ENCODE assay signal across 19 cellular contexts in the genomic region with DNA sequence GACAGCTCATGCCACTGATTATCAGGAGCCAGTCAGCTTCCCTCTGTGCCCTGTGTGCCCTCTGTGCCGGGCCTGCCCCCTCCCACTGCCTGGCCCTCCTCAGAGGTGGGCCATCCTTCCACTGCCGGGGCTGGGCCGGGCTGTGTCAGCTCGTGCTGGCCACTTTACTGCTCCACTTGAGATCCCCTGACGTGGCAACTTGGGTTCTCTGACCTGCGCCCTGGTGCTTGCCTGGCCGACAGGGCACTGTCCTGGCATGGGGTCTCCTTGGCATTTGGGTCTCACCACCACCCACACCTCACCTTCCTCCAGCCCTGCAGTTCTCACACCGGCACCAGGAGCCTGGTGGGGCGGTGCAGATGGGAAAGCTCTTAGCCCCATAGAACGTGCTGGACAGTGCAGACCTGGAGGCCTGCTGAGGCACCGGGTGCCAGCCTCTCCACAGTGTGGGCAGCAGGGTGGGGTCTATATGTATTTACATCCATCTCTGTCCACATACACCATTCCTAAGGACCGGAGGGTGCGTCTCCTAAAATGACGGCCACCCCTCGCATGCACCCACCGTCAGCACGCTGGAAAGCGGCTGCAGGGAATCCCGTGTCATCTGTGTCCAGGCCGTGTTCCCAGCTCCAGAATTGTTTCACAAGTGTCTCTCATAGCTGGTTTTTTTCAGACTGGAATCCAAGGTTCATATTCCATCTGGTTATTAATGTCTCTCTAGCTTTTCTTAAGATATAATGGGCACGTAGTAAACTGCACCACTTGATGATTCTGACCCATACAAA. TPM values are rescaled to one million over a fixed set of nuclear protein-coding genes. Genes with fewer than 3 reads are reported as not detected.
DNase-seq lines count a peak whose midpoint lies in the region; ATAC-seq, FAIRE-seq and TF ChIP-seq lines count a peak whose summit lies in the region.
"Had no signal": no experiment of that assay in that cellular context is flagged by ENCODE, and none has a peak within 500 bp of the region (broad histone marks: within the 10 kb centered on the region; RNA-seq: fewer than 3 reads in every experiment).

No MANE protein-coding gene starts in this region.

- BruUV-seq in HepG2 (replicated peaks; lab: Mats Ljungman, UMichigan), result no TSS peak

- no peaks in the 10 kb centered on the region for H3K27me3 ChIP-seq in HepG2 (ENCODE audit: control insufficient read depth in 1 of 2, insufficient read depth in 2 of 2, low read length in 2 of 2)
- H3K27me3 ChIP-seq in right lobe of liver, result no peaks in the 10 kb centered on the region
- H3K27me3 ChIP-seq in right atrium auricular region, result no peaks in the 10 kb centered on the region
- H3K27me3 ChIP-seq in stomach, result no peaks in the 10 kb centered on the region
- H3K27me3 ChIP-seq: BE2C had no signal

- no peak overlapping the region for H3K4me3 ChIP-seq in HepG2 (replicated peaks in 1 of 3; ENCODE audit: insufficient read depth in 1 of 3, low read depth in 2 of 3, low read length in 3 of 3)
- no peak overlapping the region for H3K4me3 ChIP-seq in right lobe of liver
- no peak overlapping the region for H3K4me3 ChIP-seq in right atrium auricular region
- H3K4me3 ChIP-seq in stomach, result no peak overlapping the region
- H3K4me3 ChIP-seq: coronary artery, SK-N-MC, smooth muscle cell had no signal

- ATAC-seq in HepG2 (no peak), right lobe of liver (no peak), GM19455 (IDR thresholded peaks at IDR 0.05; ENCODE audit: unreplicated experiment) (no peak), GM18909 (IDR thresholded peaks at IDR 0.05; ENCODE audit: poor library complexity, unreplicated experiment) (no peak)
- ATAC-seq: activated naive CD4-positive, alpha-beta T cell treated with anti-CD3 and anti-CD28 coated beads, Interleukin-2, amount 50 U/mL, for 72 hours; natural killer cell; Panc1 had no signal

- TF ChIP-seq CTCF in HepG2 (CRISPR knock-in tag; IDR thresholded peaks at IDR 0.05), result no peak
- no peak for TF ChIP-seq CTCF in right lobe of liver (IDR thresholded peaks at IDR 0.05)
- no peak for TF ChIP-seq CTCF in right atrium auricular region (IDR thresholded peaks at IDR 0.05)
- no peak for TF ChIP-seq CTCF in stomach (IDR thresholded peaks at IDR 0.05)

- peaks cover 56% of the 10 kb centered on the region for H4K20me1 ChIP-seq in HepG2 (ENCODE audit: insufficient read depth, low read length)

- FAIRE-seq in HepG2 (lab: Jason Lieb, UNC), result no peak
- FAIRE-seq: A204.1 had no signal

- intact Hi-C loops in HepG2 (cut with micrococcal nuclease; ENCODE audit: unreplicated experiment) (no loop called here), right lobe of liver (cut with DNase I) (no loop called here), stomach (cut with DNase I; ENCODE audit: low total_unique reads) (no loop called here)

- H3K9me3 ChIP-seq in HepG2 (ENCODE audit: low read length) (no peaks in the 10 kb centered on the region), right lobe of liver (no peaks in the 10 kb centered on the region), right atrium auricular region (no peaks in the 10 kb centered on the region), stomach (no peaks in the 10 kb centered on the region)
- H3K9me3 ChIP-seq: BE2C had no signal

- peaks cover 25 to 67% of the 10 kb centered on the region in 2 experiments for H3K36me3 ChIP-seq in HepG2 (replicated peaks in 1 of 2; ENCODE audit: control insufficient read depth in 1 of 2, insufficient read depth in 2 of 2, low read length in 2 of 2)
- H3K36me3 ChIP-seq in right lobe of liver, result peaks cover 0 to 38% (median 20%) of the 10 kb centered on the region in 4 donors
- H3K36me3 ChIP-seq in right atrium auricular region, result peaks cover 41% of the 10 kb centered on the region
- peaks cover 52 to 72% (median 62%) of the 10 kb centered on the region in 4 donors for H3K36me3 ChIP-seq in stomach

- TF ChIP-seq RAD21 in HepG2 (CRISPR knock-in tag; IDR thresholded peaks at IDR 0.05), result no peak

- H3K27ac ChIP-seq in HepG2 (ENCODE audit: extremely low read length, insufficient read depth, low read length), result no peak overlapping the region
- H3K27ac ChIP-seq in right lobe of liver, result no peak overlapping the region
- H3K27ac ChIP-seq in right atrium auricular region, result peak overlapping the region; percentile 67 to 98
- peak overlapping the region in 1 of 5 donors; percentile 30 for H3K27ac ChIP-seq in stomach
- H3K27ac ChIP-seq: SK-N-MC had no signal

- H3K9ac ChIP-seq in HepG2 (ENCODE audit: insufficient read depth, low read depth, low read length), result no peak overlapping the region

- CTCF ChIA-PET in HepG2 (lab: Yijun Ruan, JAX; ENCODE audit: low intra/inter-chr PET ratio, low total read pairs), result no interaction called here

- in situ Hi-C loops in HepG2 (cut with HindIII; ENCODE audit: extremely low pct_ligation_motif_present, low pct_unique_long_range_greater_than_20kb), result no loop called here

- no peak overlapping the region for H3K4me2 ChIP-seq in HepG2 (ENCODE audit: low read depth, low read length)
- H3K4me2 ChIP-seq: smooth muscle cell had no signal

- H2AFZ ChIP-seq in HepG2 (ENCODE audit: low read length), result no peak overlapping the region

- TF ChIP-seq EP300 in HepG2 (IDR thresholded peaks at IDR 0.05; ENCODE audit: low read depth in 2 of 2, low read length in 2 of 2) (no peak), HepG2 (CRISPR knock-in tag; IDR thresholded peaks at IDR 0.05; ENCODE audit: borderline replicate concordance) (no peak), stomach (IDR thresholded peaks at IDR 0.05) (no peak)

- TF ChIP-seq POLR2A in HepG2 (IDR thresholded peaks at IDR 0.05; ENCODE audit: insufficient read depth in 1 of 2, low read depth in 2 of 2, low read length in 2 of 2) (no peak), right lobe of liver (IDR thresholded peaks at IDR 0.05) (no peak), stomach (IDR thresholded peaks at IDR 0.05) (no peak)

- peaks cover 64% of the 10 kb centered on the region for H3K79me2 ChIP-seq in HepG2 (ENCODE audit: insufficient read depth, low read length)

- POLR2A ChIA-PET in HepG2 (lab: Yijun Ruan, JAX), result interaction anchor here (0.7 kb wide), 1 partner anchor 11 kb away, joined by 4 read pairs; no protein-coding TSS in a partner anchor

- DNase-seq in HepG2 (ENCODE audit: low spot score), result no peak
- no peak for DNase-seq in right lobe of liver
- DNase-seq in right atrium auricular region (ENCODE audit: low spot score), result no peak
- no peak for DNase-seq in stomach
- DNase-seq: activated CD8-positive, alpha-beta memory T cell treated with anti-CD3 and anti-CD28 coated beads for 24 hours; BE2C; mesendoderm; natural killer cell; NCI-H1694 treated with DMSO at 0.1 percent for 48 hours; NCI-H226; stimulated activated CD4-positive, alpha-beta T cell treated with anti-CD3 and anti-CD28 coated beads, Interleukin-4, amount 100 ng/mL, for 4 hours had no signal

- H3K4me1 ChIP-seq in HepG2 (ENCODE audit: insufficient read depth, low read length), result peaks cover 64% of the 10 kb centered on the region
- peaks cover 0 to 53% (median 20%) of the 10 kb centered on the region in 4 donors for H3K4me1 ChIP-seq in right lobe of liver
- peaks cover 0 to 51% of the 10 kb centered on the region in 2 donors for H3K4me1 ChIP-seq in right atrium auricular region
- peaks cover 43 to 56% (median 51%) of the 10 kb centered on the region in 4 donors for H3K4me1 ChIP-seq in stomach

- 99% methylated on average over 10 of the region's 21 CpGs for WGBS in HepG2 (ENCODE audit: low lambda C conversion rate)
- WGBS in right lobe of liver (ENCODE audit: insufficient coverage, low coverage, low lambda C conversion rate, missing lambda C conversion rate), result 83% methylated on average over 4 of the region's 21 CpGs
- 85 to 89% (median 86%) methylated on average over 15 to 21 of the region's 21 CpGs for WGBS in stomach, 5 donors

RNA-seq across cellular contexts. Expression of a gene that starts 11.8 kb away (rescaled TPM):
- 50.5 and 79.2 TPM in 2 replicates for total RNA-seq in HepG2 (2016; rRNA removed; fragmentation: Illumina TruSeq; extraction: Trizol)
- 72.9 and 77.7 TPM in 2 replicates for total RNA-seq in HepG2 (2016; cell fraction: cytosol; rRNA removed; fragmentation: Illumina TruSeq; extraction: Trizol; ENCODE audit: low read depth)
- total RNA-seq in HepG2 (2016; cell fraction: insoluble cytoplasmic fraction; rRNA removed; fragmentation: Illumina TruSeq; extraction: Trizol), result 43.4 and 84.1 TPM in 2 replicates
- 104 and 106 TPM in 2 replicates for total RNA-seq in HepG2 (2016; cell fraction: membrane; rRNA removed; fragmentation: Illumina TruSeq; extraction: Trizol)
- total RNA-seq in HepG2 (2016; cell fraction: nucleus; rRNA removed; fragmentation: Illumina TruSeq; extraction: Trizol), result 38.3 and 43.3 TPM in 2 replicates
- 58.7 and 63.3 TPM in 2 replicates for polyA plus RNA-seq in HepG2 (2011; rRNA removed)
- polyA plus RNA-seq in HepG2 (2011; cell fraction: cytosol; rRNA removed), result 37.8 and 48.2 TPM in 2 replicates
- 99.5 and 105 TPM in 2 replicates for polyA plus RNA-seq in HepG2 (2011; cell fraction: nucleus; rRNA removed)
- polyA plus RNA-seq in HepG2 (2012), result 48.3 and 71.8 TPM in 2 replicates
- polyA plus RNA-seq in HepG2 (2016; cell fraction: cytosol; fragmentation: Illumina TruSeq; extraction: Trizol; ENCODE audit: low read depth), result 108 and 114 TPM in 2 replicates
- polyA plus RNA-seq in HepG2 (2016; cell fraction: insoluble cytoplasmic fraction; fragmentation: Illumina TruSeq; extraction: Trizol; ENCODE audit: low read depth), result 86.3 and 104 TPM in 2 replicates
- 117 and 124 TPM in 2 replicates for polyA plus RNA-seq in HepG2 (2016; cell fraction: membrane; fragmentation: Illumina TruSeq; extraction: Trizol; ENCODE audit: low read depth)
- 140 and 145 TPM in 2 replicates for polyA plus RNA-seq in HepG2 (2016; cell fraction: nucleus; fragmentation: Illumina TruSeq; extraction: Trizol; ENCODE audit: insufficient read depth, low read depth)
- 26.8 and 58.6 TPM in 2 replicates for polyA minus RNA-seq in HepG2 (2011; rRNA and poly(A)+ RNA removed; ENCODE audit: low replicate concordance)
- 32.1 and 33.1 TPM in 2 replicates for polyA minus RNA-seq in HepG2 (2011; cell fraction: cytosol; rRNA and poly(A)+ RNA removed)
- 35.5 and 41.4 TPM in 2 replicates for polyA minus RNA-seq in HepG2 (2011; cell fraction: nucleus; rRNA and poly(A)+ RNA removed)
- total RNA-seq in right lobe of liver, result 10 to 100 TPM; 22.3 to 50.9 (median 42.2) TPM
- 10 to 100 TPM; 32.6 to 47.5 TPM for total RNA-seq in right atrium auricular region
- total RNA-seq in stomach, result 100 to 1,000 TPM in 1 of 5 donors, 10 to 100 TPM in 4; 21.4 to 124 (median 42.5) TPM
- polyA plus RNA-seq in stomach, result 10 to 100 TPM; 55.9 to 68.1 (median 63.4) TPM

RNA-seq across cellular contexts. Expression of a gene that starts 17.8 kb away (rescaled TPM):
- total RNA-seq in HepG2 (2016; rRNA removed; fragmentation: Illumina TruSeq; extraction: Trizol), result 113 and 124 TPM in 2 replicates
- 167 and 206 TPM in 2 replicates for total RNA-seq in HepG2 (2016; cell fraction: cytosol; rRNA removed; fragmentation: Illumina TruSeq; extraction: Trizol; ENCODE audit: low read depth)
- total RNA-seq in HepG2 (2016; cell fraction: insoluble cytoplasmic fraction; rRNA removed; fragmentation: Illumina TruSeq; extraction: Trizol), result 112 and 125 TPM in 2 replicates
- 130 and 170 TPM in 2 replicates for total RNA-seq in HepG2 (2016; cell fraction: membrane; rRNA removed; fragmentation: Illumina TruSeq; extraction: Trizol)
- 42.6 and 51.4 TPM in 2 replicates for total RNA-seq in HepG2 (2016; cell fraction: nucleus; rRNA removed; fragmentation: Illumina TruSeq; extraction: Trizol)
- polyA plus RNA-seq in HepG2 (2011; rRNA removed), result 115 and 120 TPM in 2 replicates
- polyA plus RNA-seq in HepG2 (2011; cell fraction: cytosol; rRNA removed), result 103 and 156 TPM in 2 replicates
- 88.3 and 90.1 TPM in 2 replicates for polyA plus RNA-seq in HepG2 (2011; cell fraction: nucleus; rRNA removed)
- polyA plus RNA-seq in HepG2 (2012), result 74.3 and 76.0 TPM in 2 replicates
- polyA plus RNA-seq in HepG2 (2016; cell fraction: cytosol; fragmentation: Illumina TruSeq; extraction: Trizol; ENCODE audit: low read depth), result 282 and 316 TPM in 2 replicates
- polyA plus RNA-seq in HepG2 (2016; cell fraction: insoluble cytoplasmic fraction; fragmentation: Illumina TruSeq; extraction: Trizol; ENCODE audit: low read depth), result 152 and 183 TPM in 2 replicates
- 195 and 222 TPM in 2 replicates for polyA plus RNA-seq in HepG2 (2016; cell fraction: membrane; fragmentation: Illumina TruSeq; extraction: Trizol; ENCODE audit: low read depth)
- 119 and 134 TPM in 2 replicates for polyA plus RNA-seq in HepG2 (2016; cell fraction: nucleus; fragmentation: Illumina TruSeq; extraction: Trizol; ENCODE audit: insufficient read depth, low read depth)
- 46.3 and 144 TPM in 2 replicates for polyA minus RNA-seq in HepG2 (2011; rRNA and poly(A)+ RNA removed; ENCODE audit: low replicate concordance)
- 48.8 and 63.0 TPM in 2 replicates for polyA minus RNA-seq in HepG2 (2011; cell fraction: cytosol; rRNA and poly(A)+ RNA removed)
- polyA minus RNA-seq in HepG2 (2011; cell fraction: nucleus; rRNA and poly(A)+ RNA removed), result 20.3 and 21.1 TPM in 2 replicates
- 100 to 1,000 TPM; 151 to 380 (median 221) TPM for total RNA-seq in right lobe of liver
- 10 to 100 TPM; 45.8 to 92.5 TPM for total RNA-seq in right atrium auricular region
- 10 to 100 TPM in 1 of 5 donors, 1 to 10 TPM in 2, not detected in 2; 2.6 to 15.6 (median 4.5) TPM for total RNA-seq in stomach
- 100 to 1,000 TPM in 1 of 3 donors, 10 to 100 TPM in 2; 26.8 to 102 (median 55.3) TPM for polyA plus RNA-seq in stomach

RNA-seq across cellular contexts. Expression of a gene that starts 19.1 kb away (rescaled TPM):
- total RNA-seq in HepG2 (2016; rRNA removed; fragmentation: Illumina TruSeq; extraction: Trizol) (695 and 780 TPM in 2 replicates), right lobe of liver (1,000 to 10,000 TPM in 2 of 6 experiments, 100 to 1,000 TPM in 4; 334 to 1,615 (median 355) TPM), right atrium auricular region (1,000 to 10,000 TPM; 1,712 to 2,156 TPM), stomach (1,000 to 10,000 TPM in 4 of 5 donors, 100 to 1,000 TPM in 1; 428 to 2,471 (median 1,694) TPM)
- 693 and 734 TPM in 2 replicates for total RNA-seq in HepG2 (2016; cell fraction: cytosol; rRNA removed; fragmentation: Illumina TruSeq; extraction: Trizol; ENCODE audit: low read depth)
- 654 and 886 TPM in 2 replicates for total RNA-seq in HepG2 (2016; cell fraction: insoluble cytoplasmic fraction; rRNA removed; fragmentation: Illumina TruSeq; extraction: Trizol)
- 967 and 1,125 TPM in 2 replicates for total RNA-seq in HepG2 (2016; cell fraction: membrane; rRNA removed; fragmentation: Illumina TruSeq; extraction: Trizol)
- 240 and 299 TPM in 2 replicates for total RNA-seq in HepG2 (2016; cell fraction: nucleus; rRNA removed; fragmentation: Illumina TruSeq; extraction: Trizol)
- polyA plus RNA-seq in HepG2 (2011; rRNA removed) (1,411 and 1,504 TPM in 2 replicates), stomach (1,000 to 10,000 TPM; 2,846 to 4,539 (median 3,866) TPM)
- polyA plus RNA-seq in HepG2 (2011; cell fraction: cytosol; rRNA removed), result 2,214 and 3,196 TPM in 2 replicates
- 923 and 1,023 TPM in 2 replicates for polyA plus RNA-seq in HepG2 (2011; cell fraction: nucleus; rRNA removed)
- polyA plus RNA-seq in HepG2 (2012), result 1,504 and 2,202 TPM in 2 replicates
- 1,868 and 2,054 TPM in 2 replicates for polyA plus RNA-seq in HepG2 (2016; cell fraction: cytosol; fragmentation: Illumina TruSeq; extraction: Trizol; ENCODE audit: low read depth)
- polyA plus RNA-seq in HepG2 (2016; cell fraction: insoluble cytoplasmic fraction; fragmentation: Illumina TruSeq; extraction: Trizol; ENCODE audit: low read depth), result 1,628 and 1,692 TPM in 2 replicates
- polyA plus RNA-seq in HepG2 (2016; cell fraction: membrane; fragmentation: Illumina TruSeq; extraction: Trizol; ENCODE audit: low read depth), result 2,328 and 2,419 TPM in 2 replicates
- polyA plus RNA-seq in HepG2 (2016; cell fraction: nucleus; fragmentation: Illumina TruSeq; extraction: Trizol; ENCODE audit: insufficient read depth, low read depth), result 895 and 898 TPM in 2 replicates
- 538 and 916 TPM in 2 replicates for polyA minus RNA-seq in HepG2 (2011; rRNA and poly(A)+ RNA removed; ENCODE audit: low replicate concordance)
- 647 and 682 TPM in 2 replicates for polyA minus RNA-seq in HepG2 (2011; cell fraction: cytosol; rRNA and poly(A)+ RNA removed)
- polyA minus RNA-seq in HepG2 (2011; cell fraction: nucleus; rRNA and poly(A)+ RNA removed), result 109 and 140 TPM in 2 replicates

RNA-seq across cellular contexts. Expression of a gene that starts 30.8 kb away (rescaled TPM):
- total RNA-seq in HepG2 (2016; rRNA removed; fragmentation: Illumina TruSeq; extraction: Trizol) (0.22 TPM in 1 of 2 replicates, not detected in the other), right lobe of liver (under 1 TPM in 3 of 6 experiments, not detected in 3; 0.06 to 0.13 (median 0.06) TPM), right atrium auricular region (under 1 TPM; 0.04 to 0.35 TPM), stomach (1 to 10 TPM in 2 of 5 donors, under 1 TPM in 2, not detected in 1; 0.58 to 3.5 (median 2.0) TPM)
- total RNA-seq in HepG2 (2016; cell fraction: cytosol; rRNA removed; fragmentation: Illumina TruSeq; extraction: Trizol; ENCODE audit: low read depth), result under 0.01 TPM in 1 of 2 replicates, not detected in the other
- 0.02 and 0.27 TPM in 2 replicates for total RNA-seq in HepG2 (2016; cell fraction: insoluble cytoplasmic fraction; rRNA removed; fragmentation: Illumina TruSeq; extraction: Trizol)
- total RNA-seq in HepG2 (2016; cell fraction: membrane; rRNA removed; fragmentation: Illumina TruSeq; extraction: Trizol), result 0.24 TPM in 1 of 2 replicates, not detected in the other
- total RNA-seq in HepG2 (2016; cell fraction: nucleus; rRNA removed; fragmentation: Illumina TruSeq; extraction: Trizol), result 0.25 and 0.28 TPM in 2 replicates
- polyA plus RNA-seq in HepG2 (2011; rRNA removed) (0.08 and 0.16 TPM in 2 replicates), stomach (under 1 TPM; 0.10 to 0.31 (median 0.15) TPM)
- polyA plus RNA-seq in HepG2 (2011; cell fraction: cytosol; rRNA removed), result 0.04 and 0.07 TPM in 2 replicates
- polyA plus RNA-seq in HepG2 (2011; cell fraction: nucleus; rRNA removed), result 0.37 and 0.61 TPM in 2 replicates
- polyA plus RNA-seq in HepG2 (2012), result 0.11 and 0.28 TPM in 2 replicates
- not detected in 2 replicates for polyA plus RNA-seq in HepG2 (2016; cell fraction: cytosol; fragmentation: Illumina TruSeq; extraction: Trizol; ENCODE audit: low read depth)
- polyA plus RNA-seq in HepG2 (2016; cell fraction: insoluble cytoplasmic fraction; fragmentation: Illumina TruSeq; extraction: Trizol; ENCODE audit: low read depth), result not detected in 2 replicates
- not detected in 2 replicates for polyA plus RNA-seq in HepG2 (2016; cell fraction: membrane; fragmentation: Illumina TruSeq; extraction: Trizol; ENCODE audit: low read depth)
- polyA plus RNA-seq in HepG2 (2016; cell fraction: nucleus; fragmentation: Illumina TruSeq; extraction: Trizol; ENCODE audit: insufficient read depth, low read depth), result 0.18 and 0.40 TPM in 2 replicates
- 0.40 and 0.77 TPM in 2 replicates for polyA minus RNA-seq in HepG2 (2011; rRNA and poly(A)+ RNA removed; ENCODE audit: low replicate concordance)
- polyA minus RNA-seq in HepG2 (2011; cell fraction: cytosol; rRNA and poly(A)+ RNA removed), result 0.35 and 0.49 TPM in 2 replicates
- polyA minus RNA-seq in HepG2 (2011; cell fraction: nucleus; rRNA and poly(A)+ RNA removed), result 0.52 and 0.75 TPM in 2 replicates

RNA-seq across cellular contexts. Expression of a gene that starts 35.4 kb away (rescaled TPM):
- total RNA-seq in HepG2 (2016; rRNA removed; fragmentation: Illumina TruSeq; extraction: Trizol) (41.9 and 66.9 TPM in 2 replicates), right lobe of liver (100 to 1,000 TPM in 2 of 6 experiments, 10 to 100 TPM in 4; 70.1 to 210 (median 85.0) TPM), right atrium auricular region (100 to 1,000 TPM; 234 to 326 TPM), stomach (100 to 1,000 TPM in 3 of 5 donors, 10 to 100 TPM in 2; 31.6 to 217 (median 102) TPM)
- total RNA-seq in HepG2 (2016; cell fraction: cytosol; rRNA removed; fragmentation: Illumina TruSeq; extraction: Trizol; ENCODE audit: low read depth), result 18.8 and 21.5 TPM in 2 replicates
- 44.6 and 65.2 TPM in 2 replicates for total RNA-seq in HepG2 (2016; cell fraction: insoluble cytoplasmic fraction; rRNA removed; fragmentation: Illumina TruSeq; extraction: Trizol)
- total RNA-seq in HepG2 (2016; cell fraction: membrane; rRNA removed; fragmentation: Illumina TruSeq; extraction: Trizol), result 20.5 and 26.2 TPM in 2 replicates
- total RNA-seq in HepG2 (2016; cell fraction: nucleus; rRNA removed; fragmentation: Illumina TruSeq; extraction: Trizol), result 38.7 and 47.0 TPM in 2 replicates
- polyA plus RNA-seq in HepG2 (2011; rRNA removed) (34.3 and 39.2 TPM in 2 replicates), stomach (100 to 1,000 TPM; 107 to 169 (median 138) TPM)
- 40.7 and 105 TPM in 2 replicates for polyA plus RNA-seq in HepG2 (2011; cell fraction: cytosol; rRNA removed)
- 81.3 and 103 TPM in 2 replicates for polyA plus RNA-seq in HepG2 (2011; cell fraction: nucleus; rRNA removed)
- 23.8 and 33.4 TPM in 2 replicates for polyA plus RNA-seq in HepG2 (2012)
- polyA plus RNA-seq in HepG2 (2016; cell fraction: cytosol; fragmentation: Illumina TruSeq; extraction: Trizol; ENCODE audit: low read depth), result 23.8 and 28.5 TPM in 2 replicates
- 44.9 and 52.6 TPM in 2 replicates for polyA plus RNA-seq in HepG2 (2016; cell fraction: insoluble cytoplasmic fraction; fragmentation: Illumina TruSeq; extraction: Trizol; ENCODE audit: low read depth)
- polyA plus RNA-seq in HepG2 (2016; cell fraction: membrane; fragmentation: Illumina TruSeq; extraction: Trizol; ENCODE audit: low read depth), result 17.9 and 21.2 TPM in 2 replicates
- 72.2 and 84.5 TPM in 2 replicates for polyA plus RNA-seq in HepG2 (2016; cell fraction: nucleus; fragmentation: Illumina TruSeq; extraction: Trizol; ENCODE audit: insufficient read depth, low read depth)
- 40.5 and 74.3 TPM in 2 replicates for polyA minus RNA-seq in HepG2 (2011; rRNA and poly(A)+ RNA removed; ENCODE audit: low replicate concordance)
- polyA minus RNA-seq in HepG2 (2011; cell fraction: cytosol; rRNA and poly(A)+ RNA removed), result 34.4 and 46.1 TPM in 2 replicates
- polyA minus RNA-seq in HepG2 (2011; cell fraction: nucleus; rRNA and poly(A)+ RNA removed), result 8.9 and 9.0 TPM in 2 replicates

Comparison
In these comparisons a context has a peak if more than half of its experiments do, and no peak if none do; other contexts are left out.
1. H3K27ac ChIP-seq: peak in right atrium auricular region (2 of 2); none in HepG2 (single experiment) and right lobe of liver (0 of 3).